ENCODE assay signal across 17 cellular contexts in genomic region chr11:113188433-113188834, GRCh38.
A peak's percentile ranks its signal among the peaks of the same experiment; 100 is the strongest.
DNase-seq lines count a peak whose midpoint lies in the region; ATAC-seq and TF ChIP-seq lines count a peak whose summit lies in the region.
"Had no signal": no experiment of that assay in that cellular context is flagged by ENCODE, and none has a peak within 500 bp of the region (broad histone marks: within the 10 kb centered on the region; RNA-seq: fewer than 3 reads in every experiment).

No MANE protein-coding gene starts in this region.

- H3K27me3 Mint-ChIP-seq in nephron progenitor cell (ENCODE audit: low read depth, poor library complexity), result no peaks in the 10 kb centered on the region
- peaks cover 10% of the 10 kb centered on the region for H3K27me3 Mint-ChIP-seq in endodermal cell (ENCODE audit: insufficient read depth)

- no peak overlapping the region for H3K27ac ChIP-seq in endodermal cell (ENCODE audit: low read depth, low read length)
- H3K27ac ChIP-seq: left ventricle myocardium inferior had no signal

- no peak overlapping the region for H3K4me3 ChIP-seq in endodermal cell (ENCODE audit: low read length)
- H3K4me3 ChIP-seq: left ventricle myocardium inferior had no signal

- TF ChIP-seq CTCF in nephron progenitor cell (IDR thresholded peaks at IDR 0.05) (no peak), endodermal cell (conservative IDR thresholded peaks at IDR 0.05) (no peak)

- H3K9me3 Mint-ChIP-seq in nephron progenitor cell (peaks cover 3% of the 10 kb centered on the region), endodermal cell (no peaks in the 10 kb centered on the region)
- H3K9me3 Mint-ChIP-seq: neural crest cell had no signal

- ATAC-seq in GM18502 (IDR thresholded peaks at IDR 0.05; ENCODE audit: poor library complexity, unreplicated experiment) (peak; percentile 72), HG03442 (IDR thresholded peaks at IDR 0.05; ENCODE audit: unreplicated experiment) (peak; percentile 47)
- ATAC-seq: activated CD4-positive, alpha-beta T cell treated with anti-CD3 and anti-CD28 coated beads for 36 hours had no signal

- H3K4me3 Mint-ChIP-seq in nephron progenitor cell (peak overlapping the region; percentile 60), endodermal cell (no peak overlapping the region)
- H3K4me3 Mint-ChIP-seq: activated CD4-positive, alpha-beta T cell treated with anti-CD3 and anti-CD28 coated beads for 36 hours; HFFc6; neural crest cell had no signal

- no peaks in the 10 kb centered on the region for H3K36me3 ChIP-seq in endodermal cell (ENCODE audit: control insufficient read depth, insufficient read depth, low read length)
- H3K36me3 ChIP-seq: left ventricle myocardium inferior had no signal

- peaks cover 7% of the 10 kb centered on the region for H3K36me3 Mint-ChIP-seq in nephron progenitor cell (ENCODE audit: low read depth)
- no peaks in the 10 kb centered on the region for H3K36me3 Mint-ChIP-seq in endodermal cell (ENCODE audit: low read depth)

- H3K27me3 ChIP-seq in endodermal cell (ENCODE audit: control insufficient read depth, insufficient read depth, low read length, poor library complexity, severe bottlenecking), result no peaks in the 10 kb centered on the region

- peak; percentile 66 for DNase-seq in SKM-1 treated with dmso at 0.1 percent for 144 hours (lab: John Stamatoyannopoulos, UW; ENCODE audit: unreplicated experiment)
- no peak for DNase-seq in nephron progenitor cell
- DNase-seq in SHP77 treated with DMSO at 0.1 percent for 48 hours (lab: John Stamatoyannopoulos, UW), result no peak
- DNase-seq in endodermal cell, result no peak
- DNase-seq in GM19238 (ENCODE audit: insufficient read length, low spot score), result no peak
- DNase-seq in NCI-H524 treated with DMSO at 0.1 percent for 48 hours (lab: John Stamatoyannopoulos, UW), result no peak
- DNase-seq: activated CD4-positive, alpha-beta T cell treated with anti-CD3 and anti-CD28 coated beads for 36 hours; activated CD8-positive, alpha-beta memory T cell treated with anti-CD3 and anti-CD28 coated beads, Interleukin-2, amount 50 U/mL, for 48 hours; activated naive CD4-positive, alpha-beta T cell treated with Interleukin-2 at 50 U/mL for 16 hours; cortex of kidney; HFFc6; KG1; left ventricle myocardium inferior; NCI-H146 had no signal

- peaks cover 17% of the 10 kb centered on the region for H3K4me1 ChIP-seq in endodermal cell (ENCODE audit: control insufficient read depth, insufficient read depth, low read length)

- peak overlapping the region; percentile 56 for H3K27ac Mint-ChIP-seq in nephron progenitor cell
- no peak overlapping the region for H3K27ac Mint-ChIP-seq in endodermal cell
- H3K27ac Mint-ChIP-seq: activated CD4-positive, alpha-beta T cell treated with anti-CD3 and anti-CD28 coated beads for 36 hours; HFFc6 had no signal

- no peaks in the 10 kb centered on the region for H3K9me3 ChIP-seq in endodermal cell (ENCODE audit: control insufficient read depth, low read length)
- H3K9me3 ChIP-seq: left ventricle myocardium inferior had no signal

- H3K9ac ChIP-seq in endodermal cell (ENCODE audit: extremely low read depth, low read length, poor library complexity, severe bottlenecking), result no peak overlapping the region

- H3K4me1 Mint-ChIP-seq in nephron progenitor cell (peaks cover 66% of the 10 kb centered on the region), endodermal cell (peaks cover 37% of the 10 kb centered on the region)
- H3K4me1 Mint-ChIP-seq: activated CD4-positive, alpha-beta T cell treated with anti-CD3 and anti-CD28 coated beads for 36 hours had no signal
